Comparison of ENCODE assay signal across 1 cellular context in genomic region chr6:73523434-73524123, GRCh38.
TF ChIP-seq lines count a peak whose summit lies in the region.

No MANE protein-coding gene starts in this region.

TF ChIP-seq in K562, 482 proteins besides CTCF, POLR2A, EP300 and RAD21 (continued from another document and continues in another):
- TF ChIP-seq IRF9 (tag; IDR thresholded peaks at IDR 0.05) (no peak), EHMT2 (IDR thresholded peaks at IDR 0.05) (no peak), KAT7 (CRISPR knock-in tag; IDR thresholded peaks at IDR 0.05; ENCODE audit: borderline replicate concordance) (no peak), AFF1 (IDR thresholded peaks at IDR 0.05; ENCODE audit: low read depth in 1 of 2, partially characterized antibody in 2 of 2) (peak in 1 of 2 experiments; percentile 20), ZKSCAN3 (CRISPR knock-in tag; IDR thresholded peaks at IDR 0.05) (no peak), NCOA2 (IDR thresholded peaks at IDR 0.05; ENCODE audit: partially characterized antibody in 2 of 2) (no peak), ZFP1 (CRISPR knock-in tag; IDR thresholded peaks at IDR 0.05) (no peak), ZNF668 (CRISPR knock-in tag; IDR thresholded peaks at IDR 0.05) (no peak), ZNF41 (CRISPR knock-in tag; conservative IDR thresholded peaks at IDR 0.05) (no peak), ELK1 (CRISPR knock-in tag; IDR thresholded peaks at IDR 0.05) (no peak), NCOR1 (IDR thresholded peaks at IDR 0.05) (0 out of 2 replicates have a peak, but pooled peaks have one; percentile 3), ZHX1 (conservative IDR thresholded peaks at IDR 0.05; ENCODE audit: low read length) (no peak), LARP7 (IDR thresholded peaks at IDR 0.05) (no peak), TCF15 (CRISPR knock-in tag; IDR thresholded peaks at IDR 0.05) (no peak), ETV1 (tag; conservative IDR thresholded peaks at IDR 0.05; ENCODE audit: low read depth) (peak; percentile 63), NFE2 (IDR thresholded peaks at IDR 0.05; ENCODE audit: low read depth) (no peak), ZC3H4 (CRISPR knock-in tag; IDR thresholded peaks at IDR 0.05; ENCODE audit: borderline replicate concordance) (no peak), ZNF511 (CRISPR knock-in tag; IDR thresholded peaks at IDR 0.05) (no peak; the same call in 1 of the 2 replicates), ZNF507 (tag; conservative IDR thresholded peaks at IDR 0.05) (no peak), NUFIP1 (IDR thresholded peaks at IDR 0.05; ENCODE audit: partially characterized antibody) (no peak), TFAP4 (CRISPR knock-in tag; IDR thresholded peaks at IDR 0.05; ENCODE audit: borderline replicate concordance) (peak; percentile 98), ZNF76 (CRISPR knock-in tag; IDR thresholded peaks at IDR 0.05; ENCODE audit: borderline replicate concordance) (no peak), GABPA (tag; conservative IDR thresholded peaks at IDR 0.05; ENCODE audit: low read depth) (peak; percentile 77), BHLHE40 (IDR thresholded peaks at IDR 0.05; ENCODE audit: low read length) (peak; percentile 72), NKRF (IDR thresholded peaks at IDR 0.05; ENCODE audit: borderline replicate concordance) (0 out of 2 replicates have a peak, but pooled peaks have one; percentile 11), THRAP3 (IDR thresholded peaks at IDR 0.05; ENCODE audit: borderline replicate concordance) (no peak), XRCC4 (IDR thresholded peaks at IDR 0.05; ENCODE audit: extremely low read depth, insufficient read depth, insufficient read length) (no peak), BCOR (IDR thresholded peaks at IDR 0.05) (no peak; the same call in 1 of the 2 replicates), ZNF444 (CRISPR knock-in tag; IDR thresholded peaks at IDR 0.05) (no peak), MLX (CRISPR knock-in tag; conservative IDR thresholded peaks at IDR 0.05) (no peak), ZNF347 (CRISPR knock-in tag; IDR thresholded peaks at IDR 0.05; ENCODE audit: low read depth) (no peak), STAT6 (CRISPR knock-in tag; IDR thresholded peaks at IDR 0.05) (no peak), MCM2 (IDR thresholded peaks at IDR 0.05; ENCODE audit: low read depth) (no peak), CAMTA2 (CRISPR knock-in tag; conservative IDR thresholded peaks at IDR 0.05) (no peak), DACH1 (IDR thresholded peaks at IDR 0.05; ENCODE audit: partially characterized antibody) (peak; percentile 92), ZNF551 (CRISPR knock-in tag; IDR thresholded peaks at IDR 0.05) (no peak), ETS2 (tag; IDR thresholded peaks at IDR 0.05; ENCODE audit: borderline replicate concordance, poor library complexity, severe bottlenecking) (no peak), MTF1 (CRISPR knock-in tag; IDR thresholded peaks at IDR 0.05; ENCODE audit: borderline replicate concordance) (no peak), ZNF197 (CRISPR knock-in tag; IDR thresholded peaks at IDR 0.05; ENCODE audit: low read depth) (no peak; the same call in 1 of the 2 replicates), PRPF4 (IDR thresholded peaks at IDR 0.05; ENCODE audit: insufficient read depth, low read depth, low read length, poor library complexity, severe bottlenecking) (no peak), ZBTB43 (CRISPR knock-in tag; IDR thresholded peaks at IDR 0.05) (no peak), NR2F6 (CRISPR knock-in tag; IDR thresholded peaks at IDR 0.05) (no peak), TBP (optimal IDR thresholded peaks at IDR 0.05; ENCODE audit: low read depth, low read length) (no peak), ZNF174 (CRISPR knock-in tag; IDR thresholded peaks at IDR 0.05) (no peak), CCAR2 (IDR thresholded peaks at IDR 0.05; ENCODE audit: low read depth, low read length) (no peak), ZNF239 (CRISPR knock-in tag; IDR thresholded peaks at IDR 0.05) (no peak), PHF20 (IDR thresholded peaks at IDR 0.05; ENCODE audit: partially characterized antibody) (peak; percentile 66), ATF3 (IDR thresholded peaks at IDR 0.05) (no peak), ATF3 (CRISPR knock-in tag; conservative IDR thresholded peaks at IDR 0.05) (no peak), ZNF133 (CRISPR knock-in tag; IDR thresholded peaks at IDR 0.05) (no peak)
